Comparison of ENCODE assay signal across 1 cellular context in the genomic region with DNA sequence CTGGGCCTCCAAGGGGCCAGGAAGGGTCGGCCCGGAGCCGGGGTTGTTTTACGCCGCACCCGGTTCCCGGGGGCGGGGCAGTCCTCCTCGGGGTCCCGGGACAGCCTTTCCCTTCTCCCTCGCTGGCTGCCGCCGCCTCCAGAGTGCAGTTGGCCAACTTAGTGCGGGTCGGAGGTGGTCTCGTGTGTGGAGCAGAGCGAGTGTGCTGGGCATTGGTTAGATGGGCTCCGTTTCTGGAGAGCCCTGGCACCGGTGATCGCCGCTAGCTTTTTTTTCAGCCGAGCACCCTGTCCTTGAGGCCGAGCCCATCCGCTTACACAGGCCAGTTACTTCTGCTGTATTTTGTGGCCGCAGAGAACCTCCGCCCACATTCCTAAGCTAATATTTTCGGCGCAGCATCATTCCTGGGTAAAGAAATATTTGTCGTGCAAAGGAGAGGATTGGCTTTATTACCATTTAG.
TF ChIP-seq lines count a peak whose summit lies in the region.

No MANE protein-coding gene starts in this region.

TF ChIP-seq in IMR-90, 13 proteins besides CTCF, POLR2A, EP300 and RAD21:
- TF ChIP-seq CEBPB (IDR thresholded peaks at IDR 0.05; ENCODE audit: low read depth, low read length), result no peak
- TF ChIP-seq, protein P1, sequence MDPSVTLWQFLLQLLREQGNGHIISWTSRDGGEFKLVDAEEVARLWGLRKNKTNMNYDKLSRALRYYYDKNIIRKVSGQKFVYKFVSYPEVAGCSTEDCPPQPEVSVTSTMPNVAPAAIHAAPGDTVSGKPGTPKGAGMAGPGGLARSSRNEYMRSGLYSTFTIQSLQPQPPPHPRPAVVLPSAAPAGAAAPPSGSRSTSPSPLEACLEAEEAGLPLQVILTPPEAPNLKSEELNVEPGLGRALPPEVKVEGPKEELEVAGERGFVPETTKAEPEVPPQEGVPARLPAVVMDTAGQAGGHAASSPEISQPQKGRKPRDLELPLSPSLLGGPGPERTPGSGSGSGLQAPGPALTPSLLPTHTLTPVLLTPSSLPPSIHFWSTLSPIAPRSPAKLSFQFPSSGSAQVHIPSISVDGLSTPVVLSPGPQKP (IDR thresholded peaks at IDR 0.05; ENCODE audit: borderline replicate concordance, low read depth, low read length), result no peak
- no peak for TF ChIP-seq MAZ (IDR thresholded peaks at IDR 0.05; ENCODE audit: borderline replicate concordance, low read depth, low read length)
- TF ChIP-seq, protein P2, sequence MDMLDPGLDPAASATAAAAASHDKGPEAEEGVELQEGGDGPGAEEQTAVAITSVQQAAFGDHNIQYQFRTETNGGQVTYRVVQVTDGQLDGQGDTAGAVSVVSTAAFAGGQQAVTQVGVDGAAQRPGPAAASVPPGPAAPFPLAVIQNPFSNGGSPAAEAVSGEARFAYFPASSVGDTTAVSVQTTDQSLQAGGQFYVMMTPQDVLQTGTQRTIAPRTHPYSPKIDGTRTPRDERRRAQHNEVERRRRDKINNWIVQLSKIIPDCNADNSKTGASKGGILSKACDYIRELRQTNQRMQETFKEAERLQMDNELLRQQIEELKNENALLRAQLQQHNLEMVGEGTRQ (IDR thresholded peaks at IDR 0.05; ENCODE audit: low read depth, low read length), result no peak
- no peak for TF ChIP-seq CHD1 (IDR thresholded peaks at IDR 0.05; ENCODE audit: low read depth, low read length)
- TF ChIP-seq FOS (IDR thresholded peaks at IDR 0.05; ENCODE audit: low read depth, low read length), result no peak
- TF ChIP-seq MAFK (IDR thresholded peaks at IDR 0.05; ENCODE audit: low read depth, low read length), result no peak
- TF ChIP-seq NFE2L2 (IDR thresholded peaks at IDR 0.05; ENCODE audit: low read depth, low read length), result no peak
- TF ChIP-seq MXI1 (IDR thresholded peaks at IDR 0.05; ENCODE audit: borderline replicate concordance, low read depth, low read length), result no peak; the same call in 1 of the 2 replicates
- no peak for TF ChIP-seq SMC3 (IDR thresholded peaks at IDR 0.05; ENCODE audit: low read depth, low read length)
- no peak for TF ChIP-seq BHLHE40 (IDR thresholded peaks at IDR 0.05; ENCODE audit: low read depth, low read length)
- no peak for TF ChIP-seq RFX5 (IDR thresholded peaks at IDR 0.05; ENCODE audit: low read depth, low read length)
- TF ChIP-seq RCOR1 (IDR thresholded peaks at IDR 0.05; ENCODE audit: insufficient replicate concordance, low read length), result no peak
